ENCODE assay signal across 9 cellular contexts in genomic region chr11:82978422-82979099, GRCh38.
A peak's percentile ranks its signal among the peaks of the same experiment; 100 is the strongest.
DNase-seq lines count a peak whose midpoint lies in the region; ATAC-seq, FAIRE-seq and TF ChIP-seq lines count a peak whose summit lies in the region.
"Had no signal": no experiment of that assay in that cellular context is flagged by ENCODE, and none has a peak within 500 bp of the region (broad histone marks: within the 10 kb centered on the region; RNA-seq: fewer than 3 reads in every experiment).

No MANE protein-coding gene starts in this region.

- no peak for TF ChIP-seq POLR2A in HepG2 (IDR thresholded peaks at IDR 0.05; ENCODE audit: insufficient read depth in 1 of 2, low read depth in 2 of 2, low read length in 2 of 2)

- CTCF ChIA-PET in HepG2 (lab: Yijun Ruan, JAX; ENCODE audit: low intra/inter-chr PET ratio, low total read pairs), result no interaction called here

- H3K27me3 Mint-ChIP-seq in T-helper 2 cell treated with Interferon-gamma antibody and Interleukin-4, amounts not matched to agents 5 μg/mL and 100 μg/mL, for 36 hours (ENCODE audit: low read depth), result peaks cover 3% of the 10 kb centered on the region

- H3K4me1 ChIP-seq in HepG2 (ENCODE audit: insufficient read depth, low read length), result 0 out of 2 replicates have a peak, but pooled peaks cover 5% of the 10 kb centered on the region

- POLR2A ChIA-PET in HepG2 (lab: Yijun Ruan, JAX), result no interaction called here

- peaks cover 10% of the 10 kb centered on the region for H3K36me3 Mint-ChIP-seq in T-helper 2 cell treated with Interferon-gamma antibody and Interleukin-4, amounts not matched to agents 5 μg/mL and 100 μg/mL, for 36 hours (ENCODE audit: low read depth)

- WGBS in HepG2 (ENCODE audit: low lambda C conversion rate), result 92% methylated on average over 6 of the region's 6 CpGs

- no peak overlapping the region for H3K27ac ChIP-seq in HepG2 (ENCODE audit: extremely low read length, insufficient read depth, low read length)
- H3K27ac ChIP-seq in substantia nigra (ENCODE audit: low read depth, low read length, poor library complexity, severe bottlenecking), result no peak overlapping the region

- peaks cover 23% of the 10 kb centered on the region for H3K4me1 Mint-ChIP-seq in T-helper 2 cell treated with Interferon-gamma antibody and Interleukin-4, amounts not matched to agents 5 μg/mL and 100 μg/mL, for 36 hours (ENCODE audit: low read depth)

- no peaks in the 10 kb centered on the region for H3K9me3 Mint-ChIP-seq in T-helper 2 cell treated with Interferon-gamma antibody and Interleukin-4, amounts not matched to agents 5 μg/mL and 100 μg/mL, for 36 hours

- H3K4me2 ChIP-seq in HepG2 (ENCODE audit: low read depth, low read length), result no peak overlapping the region

- H3K9me3 ChIP-seq in HepG2 (ENCODE audit: low read length), result no peaks in the 10 kb centered on the region

- no peak for TF ChIP-seq RAD21 in HepG2 (CRISPR knock-in tag; IDR thresholded peaks at IDR 0.05)

- peak overlapping the region; percentile 2 for H3K27ac Mint-ChIP-seq in T-helper 2 cell treated with Interferon-gamma antibody and Interleukin-4, amounts not matched to agents 5 μg/mL and 100 μg/mL, for 36 hours

- no peak overlapping the region for H3K9ac ChIP-seq in HepG2 (ENCODE audit: insufficient read depth, low read depth, low read length)

- no peak for FAIRE-seq in HepG2 (lab: Jason Lieb, UNC)
- no peak for FAIRE-seq in frontal cortex (lab: Jason Lieb, UNC)

- no peak for TF ChIP-seq CTCF in HepG2 (CRISPR knock-in tag; IDR thresholded peaks at IDR 0.05)

- H3K36me3 ChIP-seq in HepG2 (replicated peaks in 1 of 2; ENCODE audit: control insufficient read depth in 1 of 2, insufficient read depth in 2 of 2, low read length in 2 of 2), result peaks cover 0 to 10% of the 10 kb centered on the region in 2 experiments; a peak in 1 of 5 replicates

- H3K4me3 ChIP-seq in HepG2 (replicated peaks in 1 of 3; ENCODE audit: insufficient read depth in 1 of 3, low read depth in 2 of 3, low read length in 3 of 3), result no peak overlapping the region

- DNase-seq in DMS53 treated with DMSO at 0.1 percent for 48 hours (lab: John Stamatoyannopoulos, UW; ENCODE audit: unreplicated experiment), result peak; percentile 72
- peak; percentile 33 for DNase-seq in H4 (ENCODE audit: low spot score)
- DNase-seq in T-helper 2 cell treated with Interferon-gamma antibody and Interleukin-4, amounts not matched to agents 5 μg/mL and 100 μg/mL, for 36 hours (ENCODE audit: low spot score), result peak; percentile 54
- DNase-seq in HepG2 (ENCODE audit: low spot score), result peak; percentile 30
- DNase-seq in central memory CD4-positive, alpha-beta T cell, result no peak
- no peak for DNase-seq in frontal cortex (ENCODE audit: low spot score in 2 of 2)
- DNase-seq in substantia nigra (lab: John Stamatoyannopoulos, UW), result no peak
- DNase-seq: NCI-H2227 treated with DMSO at 0.1 percent for 48 hours had no signal

- intact Hi-C loops in HepG2 (cut with micrococcal nuclease; ENCODE audit: unreplicated experiment), result no loop called here

- ATAC-seq in HepG2 (no peak), HG03354 (IDR thresholded peaks at IDR 0.05; ENCODE audit: poor library complexity, severe bottlenecking, unreplicated experiment) (no peak)

- BruUV-seq in HepG2 (replicated peaks; lab: Mats Ljungman, UMichigan), result no TSS peak

- H3K27me3 ChIP-seq in HepG2 (ENCODE audit: control insufficient read depth in 1 of 2, insufficient read depth in 2 of 2, low read length in 2 of 2), result no peaks in the 10 kb centered on the region

- no peaks in the 10 kb centered on the region for H3K79me2 ChIP-seq in HepG2 (ENCODE audit: insufficient read depth, low read length)

- H2AFZ ChIP-seq in HepG2 (ENCODE audit: low read length), result no peak overlapping the region

- in situ Hi-C loops in HepG2 (cut with HindIII; ENCODE audit: extremely low pct_ligation_motif_present, low pct_unique_long_range_greater_than_20kb), result no loop called here

- TF ChIP-seq EP300 in HepG2 (IDR thresholded peaks at IDR 0.05; ENCODE audit: low read depth in 2 of 2, low read length in 2 of 2), result no peak
- no peak for TF ChIP-seq EP300 in HepG2 (CRISPR knock-in tag; IDR thresholded peaks at IDR 0.05; ENCODE audit: borderline replicate concordance)

- no peaks in the 10 kb centered on the region for H4K20me1 ChIP-seq in HepG2 (ENCODE audit: insufficient read depth, low read length)

- H3K4me3 Mint-ChIP-seq in T-helper 2 cell treated with Interferon-gamma antibody and Interleukin-4, amounts not matched to agents 5 μg/mL and 100 μg/mL, for 36 hours, result no peak overlapping the region

TF ChIP-seq in HepG2, 621 proteins besides CTCF, POLR2A, EP300 and RAD21:
- TF ChIP-seq ZBTB20 (CRISPR knock-in tag; IDR thresholded peaks at IDR 0.05; ENCODE audit: borderline replicate concordance, low read depth) (no peak), HOMEZ (CRISPR knock-in tag; IDR thresholded peaks at IDR 0.05; ENCODE audit: low read depth) (peak; percentile 20; the same call in 1 of the 2 replicates)

Comparison
In these comparisons a context has a peak if more than half of its experiments do, and no peak if none do; other contexts are left out.
1. DNase-seq: peak in DMS53 treated with DMSO at 0.1 percent for 48 hours (single experiment), H4 (single experiment), T-helper 2 cell treated with Interferon-gamma antibody and Interleukin-4, amounts not matched to agents 5 μg/mL and 100 μg/mL, for 36 hours (single experiment) and HepG2 (single experiment); none in central memory CD4-positive, alpha-beta T cell (single experiment), frontal cortex (0 of 2) and substantia nigra (0 of 49).